12 cellular contexts compared by ENCODE assay signal in the genomic region with DNA sequence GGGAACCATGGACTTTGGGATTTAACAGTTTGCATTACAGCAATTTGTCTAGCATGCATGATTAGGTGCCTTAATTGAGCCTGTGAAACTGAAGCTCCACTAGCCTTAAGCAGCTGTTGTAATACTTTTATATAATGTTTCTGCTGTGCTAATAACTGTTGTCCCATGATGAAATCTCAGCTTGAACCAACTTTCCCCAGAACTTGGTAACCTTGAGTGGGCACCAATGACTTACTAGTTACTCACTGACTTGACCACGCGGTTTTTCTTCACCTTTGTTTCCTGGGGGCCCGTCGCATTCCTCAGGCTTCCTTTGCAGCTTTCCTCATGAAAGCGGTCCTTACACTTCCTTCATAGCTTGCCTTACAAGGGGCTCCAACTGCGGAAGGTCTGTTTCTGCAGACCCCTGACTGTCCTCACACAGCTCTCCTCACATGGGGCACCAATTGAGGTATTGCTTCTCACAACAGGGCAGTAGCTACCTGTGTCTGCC. TPM values are rescaled to one million over a fixed set of nuclear protein-coding genes. Genes with fewer than 3 reads are reported as not detected.
DNase-seq lines count a peak whose midpoint lies in the region; ATAC-seq and TF ChIP-seq lines count a peak whose summit lies in the region.
"Had no signal": no experiment of that assay in that cellular context is flagged by ENCODE, and none has a peak within 500 bp of the region (broad histone marks: within the 10 kb centered on the region; RNA-seq: fewer than 3 reads in every experiment).

No MANE protein-coding gene starts in this region.

- no peak overlapping the region for H2BK120ac ChIP-seq in trophoblast cell (ENCODE audit: insufficient read depth, low read length, poor library complexity)

- DNase-seq in ELF-1 (ENCODE audit: low read depth, low spot score) (peak; percentile 9), T-cell (no peak), iPS DF 6.9 (ENCODE audit: low read depth, low spot score) (no peak), trophoblast cell (no peak), RWPE1 (ENCODE audit: low spot score) (no peak), sciatic nerve (ENCODE audit: low spot score) (no peak), spleen (no peak)
- DNase-seq: activated CD4-positive, alpha-beta memory T cell treated with anti-CD3 and anti-CD28 coated beads, Interleukin-2, amount 10 ng/mL, durations not matched to agents 7 days and 5 days; DMS 273 treated with DMSO at 0.1 percent for 48 hours; NCI-H510A had no signal

- H2BK12ac ChIP-seq in trophoblast cell (ENCODE audit: low read length): no peak overlapping the region

- H3K4me1 ChIP-seq in iPS DF 6.9 (ENCODE audit: control insufficient read depth, insufficient read depth, low read length) (no peaks in the 10 kb centered on the region; the same call in 1 of the 2 replicates), trophoblast cell (ENCODE audit: control insufficient read depth in 1 of 2, insufficient read depth in 2 of 2, low read length in 2 of 2) (peaks cover 0 to 8% of the 10 kb centered on the region in 2 experiments), spleen (peaks cover 0 to 18% (median 2%) of the 10 kb centered on the region in 6 donors)

- no peak overlapping the region for H3K14ac ChIP-seq in trophoblast cell (ENCODE audit: low read length)

- peak overlapping the region in 2 of 3 donors; percentile 61 to 80 for H3K4me3 Mint-ChIP-seq in T-cell
- H3K4me3 Mint-ChIP-seq: activated CD4-positive, alpha-beta memory T cell treated with anti-CD3 and anti-CD28 coated beads, Interleukin-2, amount 10 ng/mL, durations not matched to agents 7 days and 5 days had no signal

- H4K91ac ChIP-seq in trophoblast cell (ENCODE audit: low read depth, low read length): no peak overlapping the region

- no peaks in the 10 kb centered on the region for H3K36me3 ChIP-seq in iPS DF 6.9 (ENCODE audit: control insufficient read depth, insufficient read depth, low read length)
- no peaks in the 10 kb centered on the region for H3K36me3 ChIP-seq in trophoblast cell (ENCODE audit: control insufficient read depth in 1 of 2, insufficient read depth in 2 of 2, low read length in 2 of 2)
- no peaks in the 10 kb centered on the region for H3K36me3 ChIP-seq in spleen

- H4K8ac ChIP-seq in trophoblast cell (ENCODE audit: low read depth, low read length): no peak overlapping the region

- H3K23ac ChIP-seq in trophoblast cell (ENCODE audit: low read length): no peak overlapping the region

- TF ChIP-seq POLR2A in spleen (IDR thresholded peaks at IDR 0.05): no peak

- ATAC-seq in T-cell (replicated peaks in 1 of 4): no peak
- no peak for ATAC-seq in GM21390 (IDR thresholded peaks at IDR 0.05; ENCODE audit: unreplicated experiment)
- ATAC-seq in sciatic nerve: no peak

- intact Hi-C loops in sciatic nerve (cut with DNase I) (no loop called here), spleen (cut with DNase I; ENCODE audit: low total_unique reads) (no loop called here)

- H3K27me3 ChIP-seq in iPS DF 6.9 (ENCODE audit: control insufficient read depth, insufficient read depth, low read length) (no peaks in the 10 kb centered on the region), trophoblast cell (ENCODE audit: insufficient read depth, low read length) (no peaks in the 10 kb centered on the region), spleen (replicated peaks in 1 of 7) (peaks cover 0 to 30% (median 6%) of the 10 kb centered on the region in 7 donors)

- no CpG with 5 or more reads among the region's 6 CpGs for WGBS in iPS DF 6.9 (ENCODE audit: insufficient coverage, insufficient read length)
- WGBS in trophoblast cell (ENCODE audit: extremely low coverage, insufficient coverage, insufficient read length): no CpG with 5 or more reads among the region's 6 CpGs
- WGBS in spleen, 5 donors: 28 to 46% (median 37%) methylated on average over 6 of the region's 6 CpGs

- H3K9me3 Mint-ChIP-seq in T-cell: no peaks in the 10 kb centered on the region
- H3K9me3 Mint-ChIP-seq: activated CD4-positive, alpha-beta memory T cell treated with anti-CD3 and anti-CD28 coated beads, Interleukin-2, amount 10 ng/mL, durations not matched to agents 7 days and 5 days had no signal

- H3K27ac ChIP-seq in iPS DF 6.9 (ENCODE audit: low read length) (no peak overlapping the region), trophoblast cell (ENCODE audit: low read depth, low read length) (no peak overlapping the region), RWPE1 (no peak overlapping the region), spleen (no peak overlapping the region)

- peak overlapping the region in 1 of 2 donors; percentile 31 for H3K27ac Mint-ChIP-seq in T-cell
- H3K27ac Mint-ChIP-seq: activated CD4-positive, alpha-beta memory T cell treated with anti-CD3 and anti-CD28 coated beads, Interleukin-2, amount 10 ng/mL, durations not matched to agents 7 days and 5 days had no signal

- CTCF ChIA-PET in T-cell (lab: Charles Lee): interaction anchor here in 1 of 2 donors (0.6 kb wide), 1 partner anchor 1129 kb away, joined by 4 read pairs; no protein-coding TSS in a partner anchor
- CTCF ChIA-PET in RWPE1 (lab: Yijun Ruan, JAX): interaction anchor here (0.6 kb wide), 1 partner anchor 30 kb away, joined by 5 read pairs; no protein-coding TSS in a partner anchor

- H3K4me3 ChIP-seq in iPS DF 6.9 (ENCODE audit: low read length) (peak overlapping the region; percentile 52; the same call in 1 of the 2 replicates), trophoblast cell (ENCODE audit: low read depth, low read length) (no peak overlapping the region), spleen (no peak overlapping the region)
- H3K4me3 ChIP-seq: lung had no signal

- no peaks in the 10 kb centered on the region for H3K36me3 Mint-ChIP-seq in T-cell

- no peak overlapping the region for H2AK5ac ChIP-seq in trophoblast cell (ENCODE audit: low read length)

- H3K9ac ChIP-seq in trophoblast cell (ENCODE audit: low read length): no peak overlapping the region

- H4K12ac ChIP-seq in trophoblast cell (ENCODE audit: low read depth, low read length): no peak overlapping the region

- peaks cover 18 to 23% (median 21%) of the 10 kb centered on the region in 3 donors for H3K4me1 Mint-ChIP-seq in T-cell

- no peak overlapping the region for H3K18ac ChIP-seq in trophoblast cell (ENCODE audit: low read length)

- H3K4me2 ChIP-seq in trophoblast cell (ENCODE audit: low read length): peak overlapping the region; percentile 48

- H3K27me3 Mint-ChIP-seq in T-cell: peaks cover 6 to 21% of the 10 kb centered on the region in 2 donors

- no peaks in the 10 kb centered on the region for H3K79me2 ChIP-seq in trophoblast cell (ENCODE audit: control insufficient read depth, insufficient read depth, low read length, poor library complexity)

- no peaks in the 10 kb centered on the region for H3K9me3 ChIP-seq in iPS DF 6.9 (ENCODE audit: control insufficient read depth, insufficient read depth, low read length)
- no peaks in the 10 kb centered on the region for H3K9me3 ChIP-seq in trophoblast cell (ENCODE audit: insufficient read depth, low read depth, low read length)
- H3K9me3 ChIP-seq in spleen: no peaks in the 10 kb centered on the region

- no peak overlapping the region for H2BK5ac ChIP-seq in trophoblast cell (ENCODE audit: low read depth, low read length, poor library complexity)

- H3K4ac ChIP-seq in trophoblast cell (ENCODE audit: low read depth, low read length): no peak overlapping the region

- H2AFZ ChIP-seq in trophoblast cell (ENCODE audit: insufficient read depth, low read length, poor library complexity): no peak overlapping the region

- H3K79me1 ChIP-seq in trophoblast cell (ENCODE audit: low read length): no peaks in the 10 kb centered on the region

- TF ChIP-seq CTCF in RWPE1 (conservative IDR thresholded peaks at IDR 0.05; ENCODE audit: low read depth) (no peak), spleen (IDR thresholded peaks at IDR 0.05 in 8 of 11, conservative IDR thresholded peaks at IDR 0.05 in 3 of 11) (no peak)

- POLR2A ChIA-PET in T-cell (lab: Charles Lee): interaction anchor here in 1 of 2 donors (0.6 kb wide), 1 partner anchor 1395 kb away, joined by 6 read pairs; no protein-coding TSS in a partner anchor
- POLR2A ChIA-PET in RWPE1 (lab: Yijun Ruan, JAX; ENCODE audit: low non-redundant PET): no interaction called here

RNA-seq across cellular contexts. Expression of a gene that starts 11.2 kb away (rescaled TPM):
- under 1 TPM in 1 of 5 donors, not detected in 4; 0.51 TPM for total RNA-seq in T-cell
- 0.18 and 0.21 TPM in 2 replicates for polyA plus RNA-seq in trophoblast cell (2013)
- total RNA-seq in sciatic nerve: not detected
- total RNA-seq in spleen: not detected
- polyA plus RNA-seq in spleen: not detected
- total RNA-seq: activated CD4-positive, alpha-beta memory T cell treated with anti-CD3 and anti-CD28 coated beads, Interleukin-2, amount 10 ng/mL, durations not matched to agents 7 days and 5 days had no signal
